ENCODE assay signal across 10 cellular contexts in genomic region chr16:3456374-3456773, GRCh38. TPM values are rescaled to one million over a fixed set of nuclear protein-coding genes. Genes with fewer than 3 reads are reported as not detected.
DNase-seq lines count a peak whose midpoint lies in the region; ATAC-seq and TF ChIP-seq lines count a peak whose summit lies in the region.
"Had no signal": no experiment of that assay in that cellular context is flagged by ENCODE, and none has a peak within 500 bp of the region (broad histone marks: within the 10 kb centered on the region; RNA-seq: fewer than 3 reads in every experiment).

No MANE protein-coding gene starts in this region.

- H3K4me1 Mint-ChIP-seq in H9, result peaks cover 32 to 35% of the 10 kb centered on the region in 2 experiments
- peaks cover 32% of the 10 kb centered on the region for H3K4me1 Mint-ChIP-seq in activated naive CD8-positive, alpha-beta T cell treated with anti-CD3 and anti-CD28 coated beads, Interleukin-2, amount 10 ng/mL, durations not matched to agents 7 days and 5 days
- peaks cover 31% of the 10 kb centered on the region for H3K4me1 Mint-ChIP-seq in mesothelial cell of epicardium

- H3K18ac ChIP-seq in H9 (ENCODE audit: insufficient read length, low read depth, low read length), result no peak overlapping the region

- H3K79me2 ChIP-seq in H9 (ENCODE audit: insufficient read depth, low read length), result peaks cover 15% of the 10 kb centered on the region; the same call in 1 of the 2 replicates

- no CpG with 5 or more reads among the region's 3 CpGs for WGBS in H9 (ENCODE audit: extremely low coverage, insufficient read length, low lambda C conversion rate)

- no peak overlapping the region for H2BK120ac ChIP-seq in H9 (ENCODE audit: low read depth, low read length, poor library complexity, severe bottlenecking)

- H3K14ac ChIP-seq in H9 (ENCODE audit: insufficient read depth, low read length), result no peak overlapping the region

- H3K27me3 ChIP-seq in H9 (ENCODE audit: insufficient read depth, low read length), result no peaks in the 10 kb centered on the region

- no peak overlapping the region for H2AFZ ChIP-seq in H9 (ENCODE audit: low read length)

- no peak overlapping the region for H2BK5ac ChIP-seq in H9 (ENCODE audit: insufficient read length, low read length)

- H4K8ac ChIP-seq in H9 (replicated peaks; ENCODE audit: insufficient read length, low read depth, low read length), result no peak overlapping the region

- peak overlapping the region; percentile 38 to 84; a peak in 4 of 5 replicates for H3K4me3 Mint-ChIP-seq in H9
- peak overlapping the region; percentile 54 for H3K4me3 Mint-ChIP-seq in activated naive CD8-positive, alpha-beta T cell treated with anti-CD3 and anti-CD28 coated beads, Interleukin-2, amount 10 ng/mL, durations not matched to agents 7 days and 5 days
- peak overlapping the region; percentile 70 for H3K4me3 Mint-ChIP-seq in mesothelial cell of epicardium

- H3K9me3 Mint-ChIP-seq in H9, result no peaks in the 10 kb centered on the region
- no peaks in the 10 kb centered on the region for H3K9me3 Mint-ChIP-seq in activated naive CD8-positive, alpha-beta T cell treated with anti-CD3 and anti-CD28 coated beads, Interleukin-2, amount 10 ng/mL, durations not matched to agents 7 days and 5 days
- H3K9me3 Mint-ChIP-seq in mesothelial cell of epicardium, result no peaks in the 10 kb centered on the region

- H3K9ac ChIP-seq in H9 (ENCODE audit: extremely low read depth, insufficient read length, low read length), result no peak overlapping the region

- no peak for ATAC-seq in activated naive CD8-positive, alpha-beta T cell treated with anti-CD3 and anti-CD28 coated beads, Interleukin-2, amount 10 ng/mL, durations not matched to agents 7 days and 5 days (ENCODE audit: low read depth)
- ATAC-seq in GM21423 (IDR thresholded peaks at IDR 0.05; ENCODE audit: unreplicated experiment), result no peak

- H4K20me1 ChIP-seq in H9 (ENCODE audit: control insufficient read depth, insufficient read depth, insufficient read length), result no peaks in the 10 kb centered on the region

- peaks cover 4% of the 10 kb centered on the region for H3K79me1 ChIP-seq in H9 (ENCODE audit: insufficient read depth, low read depth, low read length, poor library complexity, severe bottlenecking)

- H3K56ac ChIP-seq in H9 (ENCODE audit: insufficient read length, low read depth, low read length), result no peak overlapping the region

- H2BK12ac ChIP-seq in H9 (ENCODE audit: insufficient read length, low read depth, low read length), result no peak overlapping the region

- H4K5ac ChIP-seq in H9 (ENCODE audit: insufficient read length, low read depth, low read length), result no peak overlapping the region

- no peak overlapping the region for H4K91ac ChIP-seq in H9 (ENCODE audit: insufficient read length, low read depth, low read length)

- H3K4me1 ChIP-seq in H9 (ENCODE audit: insufficient read depth, low read length), result peaks cover 8% of the 10 kb centered on the region; the same call in 1 of the 2 replicates

- no peak overlapping the region for H3K23ac ChIP-seq in H9 (ENCODE audit: insufficient read length, low read depth, low read length)

- H3K27ac Mint-ChIP-seq in H9 (peak overlapping the region in 1 of 3 experiments; percentile 17; a peak in 1 of 7 replicates), mesothelial cell of epicardium (peak overlapping the region; percentile 62)
- H3K27ac Mint-ChIP-seq in activated naive CD8-positive, alpha-beta T cell treated with anti-CD3 and anti-CD28 coated beads, Interleukin-2, amount 10 ng/mL, durations not matched to agents 7 days and 5 days, result peak overlapping the region; percentile 87

- H3K4me2 ChIP-seq in H9 (ENCODE audit: insufficient read depth, insufficient read length, low read length), result no peak overlapping the region

- H3K4ac ChIP-seq in H9 (ENCODE audit: low read depth, low read length), result no peak overlapping the region

- POLR2A ChIA-PET in activated naive CD8-positive, alpha-beta T cell treated with anti-CD3 and anti-CD28 coated beads, Interleukin-2, amount 10 ng/mL, durations not matched to agents 7 days and 5 days (lab: Charles Lee), result interaction anchor here (1.1 to 1.5 kb wide), 3 partner anchors 55 to 192 kb away, joined by 3 to 14 read pairs (median 5); partner anchors contain the start of genes ZNF174 and ZSCAN32

- peak overlapping the region; percentile 98 for H3K27ac ChIP-seq in 22Rv1
- H3K27ac ChIP-seq in H9 (ENCODE audit: insufficient read length, low read depth, low read length), result no peak overlapping the region

- no peak overlapping the region for H2BK20ac ChIP-seq in H9 (ENCODE audit: low read depth, low read length, poor library complexity, severe bottlenecking)

- no peaks in the 10 kb centered on the region; a peak in 1 of 7 replicates for H3K36me3 Mint-ChIP-seq in H9 (ENCODE audit: insufficient read depth in 1 of 3, low read depth in 3 of 3)
- no peaks in the 10 kb centered on the region for H3K36me3 Mint-ChIP-seq in activated naive CD8-positive, alpha-beta T cell treated with anti-CD3 and anti-CD28 coated beads, Interleukin-2, amount 10 ng/mL, durations not matched to agents 7 days and 5 days
- no peaks in the 10 kb centered on the region for H3K36me3 Mint-ChIP-seq in mesothelial cell of epicardium

- no peak overlapping the region for H3T11ph ChIP-seq in H9 (ENCODE audit: low read length)

- DNase-seq in H9 (no peak), mesothelial cell of epicardium (ENCODE audit: low spot score in 2 of 2, unreplicated experiment in 2 of 2) (no peak), DMS153 (lab: John Stamatoyannopoulos, UW) (no peak)
- DNase-seq in activated naive CD8-positive, alpha-beta T cell treated with anti-CD3 and anti-CD28 coated beads, Interleukin-2, amount 10 ng/mL, durations not matched to agents 7 days and 5 days, result no peak
- DNase-seq in stimulated activated CD4-positive, alpha-beta T cell treated with anti-CD3 and anti-CD28 coated beads, Interleukin-1b, Interleukin-23, amount 100 ng/mL, for 48 hours, result no peak
- DNase-seq in activated CD4-positive, CD25-positive, alpha-beta regulatory T cell treated with anti-CD3 and anti-CD28 coated beads, Interleukin-2, amount 50 U/mL, for 72 hours, result no peak
- DNase-seq: NCI-H1105 had no signal

- H2AK5ac ChIP-seq in H9 (ENCODE audit: insufficient read length, low read length), result no peak overlapping the region

- no peak for TF ChIP-seq CTCF in 22Rv1 (IDR thresholded peaks at IDR 0.05)
- no peak for TF ChIP-seq CTCF in H9 (conservative IDR thresholded peaks at IDR 0.05)
- TF ChIP-seq CTCF in mesothelial cell of epicardium (IDR thresholded peaks at IDR 0.05; ENCODE audit: unreplicated experiment), result no peak

- H3K27me3 Mint-ChIP-seq in H9 (ENCODE audit: low read depth), result no peaks in the 10 kb centered on the region
- H3K27me3 Mint-ChIP-seq in activated naive CD8-positive, alpha-beta T cell treated with anti-CD3 and anti-CD28 coated beads, Interleukin-2, amount 10 ng/mL, durations not matched to agents 7 days and 5 days, result no peaks in the 10 kb centered on the region
- no peaks in the 10 kb centered on the region for H3K27me3 Mint-ChIP-seq in mesothelial cell of epicardium (ENCODE audit: low read depth)

- peaks cover 8% of the 10 kb centered on the region for H3K23me2 ChIP-seq in H9 (ENCODE audit: insufficient read length, low read depth, low read length, poor library complexity, severe bottlenecking)

- H2BK15ac ChIP-seq in H9 (ENCODE audit: low read depth, low read length), result no peak overlapping the region

- H3K9me3 ChIP-seq in H9 (ENCODE audit: control insufficient read depth, low read depth, low read length), result no peaks in the 10 kb centered on the region

RNA-seq across cellular contexts. Expression of gene NAA60, which starts 12.9 kb away (rescaled TPM):
- 49.3 and 50.4 TPM in 2 replicates for total RNA-seq in H9 (2021)
- 10 to 100 TPM; 54.0 to 54.6 TPM for total RNA-seq in activated naive CD8-positive, alpha-beta T cell treated with anti-CD3 and anti-CD28 coated beads, Interleukin-2, amount 10 ng/mL, durations not matched to agents 7 days and 5 days
- 49.7 to 52.2 TPM (median 50.6 TPM) in 3 replicates for total RNA-seq in mesothelial cell of epicardium

RNA-seq across cellular contexts. Expression of gene ZNF597, which starts 13.1 kb away (rescaled TPM):
- total RNA-seq in H9 (2021) (3.4 and 3.5 TPM in 2 replicates), mesothelial cell of epicardium (3.5 to 3.9 TPM (median 3.6 TPM) in 3 replicates)
- 1 to 10 TPM; 3.6 to 4.2 TPM for total RNA-seq in activated naive CD8-positive, alpha-beta T cell treated with anti-CD3 and anti-CD28 coated beads, Interleukin-2, amount 10 ng/mL, durations not matched to agents 7 days and 5 days

RNA-seq across cellular contexts. Expression of gene C16orf90, which starts 38.9 kb away (rescaled TPM):
- total RNA-seq in H9 (2021) (not detected in 2 replicates), mesothelial cell of epicardium (not detected in 3 replicates)
- not detected for total RNA-seq in activated naive CD8-positive, alpha-beta T cell treated with anti-CD3 and anti-CD28 coated beads, Interleukin-2, amount 10 ng/mL, durations not matched to agents 7 days and 5 days
- total RNA-seq: H1 had no signal

RNA-seq across cellular contexts. Expression of gene CLUAP1, which starts 44.4 kb away (rescaled TPM):
- 10.6 and 13.4 TPM in 2 replicates for total RNA-seq in H9 (2021)
- 10 to 100 TPM; 22.9 to 26.8 TPM for total RNA-seq in activated naive CD8-positive, alpha-beta T cell treated with anti-CD3 and anti-CD28 coated beads, Interleukin-2, amount 10 ng/mL, durations not matched to agents 7 days and 5 days
- 30.1 to 36.4 TPM (median 36.0 TPM) in 3 replicates for total RNA-seq in mesothelial cell of epicardium

RNA-seq across cellular contexts. Expression of gene ZNF174, which starts 55.4 kb away (rescaled TPM):
- total RNA-seq in H9 (2021) (10.8 and 11.1 TPM in 2 replicates), mesothelial cell of epicardium (18.1 to 19.3 TPM (median 19.3 TPM) in 3 replicates)
- total RNA-seq in activated naive CD8-positive, alpha-beta T cell treated with anti-CD3 and anti-CD28 coated beads, Interleukin-2, amount 10 ng/mL, durations not matched to agents 7 days and 5 days, result 10 to 100 TPM; 15.5 to 16.0 TPM
